Comparison of ENCODE assay signal across 25 cellular contexts in the genomic region with DNA sequence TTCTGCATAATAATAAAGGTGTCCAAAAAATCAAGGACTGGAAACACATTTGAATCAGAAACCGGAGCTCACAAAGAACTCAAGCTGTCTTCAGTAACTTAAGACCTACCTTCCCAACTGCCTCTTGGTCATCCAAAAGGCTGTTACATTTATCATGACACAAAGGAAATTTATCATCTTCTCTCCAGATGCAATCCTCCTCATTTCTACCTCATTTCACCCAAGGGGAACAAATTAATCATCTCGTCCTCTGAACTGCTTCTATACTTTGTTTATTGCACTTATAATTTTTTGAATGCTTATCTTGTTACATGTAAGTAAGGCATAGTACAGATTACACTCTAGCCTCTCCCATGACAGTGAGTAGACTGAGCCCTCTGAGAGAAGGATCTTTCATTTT.
"Had no signal": no experiment of that assay in that cellular context is flagged by ENCODE, and none has a peak within 500 bp of the region (broad histone marks: within the 10 kb centered on the region; RNA-seq: fewer than 3 reads in every experiment).

No MANE protein-coding gene starts in this region.

- ATAC-seq: activated naive CD8-positive, alpha-beta T cell treated with anti-CD3 and anti-CD28 coated beads, Interleukin-2, amount 50 U/mL, for 24 hours; activated T-cell treated with anti-CD3 and anti-CD28 coated beads, Interleukin-2, amount 50 U/mL, for 4 hours; activated T-helper 17 cell treated with anti-CD3 and anti-CD28 coated beads, Interleukin-2, amount 50 U/mL, for 72 hours; naive thymus-derived CD4-positive, alpha-beta T cell; pancreas; sciatic nerve had no signal

- FAIRE-seq: endometrium, frontal cortex, islet of Langerhans, pancreas had no signal

- DNase-seq: activated CD4-positive, alpha-beta memory T cell treated with anti-CD3 and anti-CD28 coated beads for 36 hours; activated CD4-positive, alpha-beta T cell treated with anti-CD3 and anti-CD28 coated beads, Interleukin-2, amount 10 ng/mL, durations not matched to agents 24 days and 14 days; activated CD4-positive, CD25-positive, alpha-beta regulatory T cell treated with anti-CD3 and anti-CD28 coated beads, Interleukin-2, amount 50 U/mL, for 72 hours; activated gamma-delta T cell treated with Interleukin-2 at 50 U/mL for 16 hours; activated naive CD4-positive, alpha-beta T cell treated with anti-CD3 and anti-CD28 coated beads, Interleukin-2, amount 50 U/mL, for 16 hours; activated naive CD8-positive, alpha-beta T cell treated with anti-CD3 and anti-CD28 coated beads, Interleukin-2, amount 50 U/mL, for 24 hours; activated T-cell treated with anti-CD3 and anti-CD28 coated beads, Interleukin-2, amount 50 U/mL, for 4 hours; anterior cingulate cortex; cerebellar nuclear complex; colonic mucosa; effector CD8-positive, alpha-beta T cell; naive thymus-derived CD4-positive, alpha-beta T cell; nucleus accumbens; pancreas; retina; stimulated activated CD4-positive, alpha-beta T cell treated with anti-CD3 and anti-CD28 coated beads, Interleukin-1b, Interleukin-23, amount 100 ng/mL, for 48 hours; stimulated activated CD4-positive, alpha-beta T cell treated with anti-CD3 and anti-CD28 coated beads, Interleukin-4, amount 100 ng/mL, for 4 hours; stimulated activated CD8-positive, alpha-beta memory T cell treated with anti-CD3 and anti-CD28 coated beads, Interleukin-4, amount 100 ng/mL, for 48 hours; stimulated activated naive CD4-positive, alpha-beta T cell; T-helper 1 cell had no signal
